In genomic region chr10:100529473-100530298, GRCh38 we compare ENCODE assay signal across 8 cellular contexts. TPM values are rescaled to one million over a fixed set of nuclear protein-coding genes. Genes with fewer than 3 reads are reported as not detected.
DNase-seq lines count a peak whose midpoint lies in the region; ATAC-seq and TF ChIP-seq lines count a peak whose summit lies in the region.

NDUFB8 (minus strand) TSS chr10:100529871; CDS start chr10:100529851, 20 bp downstream.

- peak within 1 kb of the TSS; percentile 96 to 100 (median 99) for H3K4me3 Mint-ChIP-seq in CD4-positive, CD25-positive, alpha-beta regulatory T cell
- H3K4me3 Mint-ChIP-seq in nephron = peak within 1 kb of the TSS; percentile 99 to 100 (median 99)

- peaks cover 27% of the 10 kb centered on the region for H3K36me3 ChIP-seq in CD4-positive, CD25-positive, alpha-beta regulatory T cell (ENCODE audit: control insufficient read depth, insufficient read depth, low read length)
- peaks cover 7% of the 10 kb centered on the region; the same call in 1 of the 2 replicates for H3K36me3 ChIP-seq in MM.1S (replicated peaks; ENCODE audit: insufficient read depth, low read length)

- no peaks in the 10 kb centered on the region for H3K9me3 ChIP-seq in CD4-positive, CD25-positive, alpha-beta regulatory T cell (ENCODE audit: control insufficient read depth in 2 of 2, low read length in 2 of 2)
- H3K9me3 ChIP-seq in MM.1S (replicated peaks; ENCODE audit: insufficient read depth, low read length) = no peaks in the 10 kb centered on the region

- H3K27ac Mint-ChIP-seq in CD4-positive, CD25-positive, alpha-beta regulatory T cell = peak within 1 kb of the TSS; percentile 90 to 100 (median 100)
- H3K27ac Mint-ChIP-seq in nephron = peak within 1 kb of the TSS; percentile 83 to 96 (median 95)

- H2AFZ ChIP-seq in MM.1S (ENCODE audit: low read length) = peak within 1 kb of the TSS; percentile 96

- H3F3A ChIP-seq in MM.1S (ENCODE audit: insufficient read depth, low read length) = peaks cover 19% of the 10 kb centered on the region

- peaks cover 20% of the 10 kb centered on the region for H3K36me3 Mint-ChIP-seq in CD4-positive, CD25-positive, alpha-beta regulatory T cell
- H3K36me3 Mint-ChIP-seq in nephron (ENCODE audit: low read depth) = peaks cover 23% of the 10 kb centered on the region

- H3K4me2 ChIP-seq in MM.1S (ENCODE audit: low read depth, low read length) = peak within 1 kb of the TSS; percentile 97

- H3K79me2 ChIP-seq in MM.1S (ENCODE audit: low read length) = peaks cover 41% of the 10 kb centered on the region

- H3K27me3 Mint-ChIP-seq in CD4-positive, CD25-positive, alpha-beta regulatory T cell = no peaks in the 10 kb centered on the region
- H3K27me3 Mint-ChIP-seq in nephron (ENCODE audit: low read depth) = no peaks in the 10 kb centered on the region

- peak; percentile 76 to 91 (median 86) for DNase-seq in CD4-positive, CD25-positive, alpha-beta regulatory T cell
- DNase-seq in MM.1S (peak; percentile 82), SIG-M5 (lab: John Stamatoyannopoulos, UW) (peak; percentile 4), fibroblast of pulmonary artery (ENCODE audit: low read depth) (peak; percentile 86)
- DNase-seq in activated effector memory CD4-positive, alpha-beta T cell treated with Interleukin-2 at 50 U/mL for 16 hours = peak; percentile 78
- DNase-seq in stimulated activated naive CD8-positive, alpha-beta T cell treated with anti-CD3 and anti-CD28 coated beads, Interleukin-15, Interleukin-2, amounts not matched to agents 100 U/mL and 50 U/mL, for 24 hours = peak; percentile 92

- peak within 1 kb of the TSS; percentile 77 for H3K27ac ChIP-seq in CD4-positive, CD25-positive, alpha-beta regulatory T cell (ENCODE audit: insufficient read depth, low read length, poor library complexity, severe bottlenecking)
- H3K27ac ChIP-seq in MM.1S (ENCODE audit: low read length) = peak within 1 kb of the TSS; percentile 54; the same call in 1 of the 2 replicates

- peaks cover 29% of the 10 kb centered on the region for H3K4me1 ChIP-seq in CD4-positive, CD25-positive, alpha-beta regulatory T cell (ENCODE audit: control insufficient read depth, insufficient read depth, low read length, poor library complexity, severe bottlenecking)
- H3K4me1 ChIP-seq in MM.1S (ENCODE audit: low read length) = peaks cover 34% of the 10 kb centered on the region

- H3K4me3 ChIP-seq in CD4-positive, CD25-positive, alpha-beta regulatory T cell (ENCODE audit: low read depth, low read length) = peak within 1 kb of the TSS; percentile 97
- H3K4me3 ChIP-seq in MM.1S (ENCODE audit: low read length) (peak within 1 kb of the TSS; percentile 99), fibroblast of pulmonary artery (replicated peaks; ENCODE audit: low read depth, low read length) (peak within 1 kb of the TSS; percentile 99)

- H3K9me2 ChIP-seq in MM.1S (replicated peaks; ENCODE audit: insufficient read depth, low read length) = no peaks in the 10 kb centered on the region

- peak; percentile 73 to 79 for ATAC-seq in CD4-positive, CD25-positive, alpha-beta regulatory T cell (ENCODE audit: low read depth in 2 of 2)
- peak; percentile 63 for ATAC-seq in GM21390 (IDR thresholded peaks at IDR 0.05; ENCODE audit: unreplicated experiment)
- peak; percentile 77 for ATAC-seq in stimulated activated naive CD8-positive, alpha-beta T cell treated with anti-CD3 and anti-CD28 coated beads, Interleukin-15, Interleukin-2, amounts not matched to agents 100 U/mL and 50 U/mL, for 24 hours

- H3K4me1 Mint-ChIP-seq in CD4-positive, CD25-positive, alpha-beta regulatory T cell = peaks cover 13 to 49% (median 38%) of the 10 kb centered on the region in 4 donors
- peaks cover 16% of the 10 kb centered on the region for H3K4me1 Mint-ChIP-seq in nephron

- peak within 1 kb of the TSS; percentile 94 for H3K9ac ChIP-seq in MM.1S (ENCODE audit: low read length)

- no peaks in the 10 kb centered on the region for H3K9me3 Mint-ChIP-seq in CD4-positive, CD25-positive, alpha-beta regulatory T cell
- no peaks in the 10 kb centered on the region for H3K9me3 Mint-ChIP-seq in nephron

- TF ChIP-seq CTCF in MM.1S (IDR thresholded peaks at IDR 0.05; ENCODE audit: low read length) = no peak
- TF ChIP-seq CTCF in fibroblast of pulmonary artery (IDR thresholded peaks at IDR 0.05; ENCODE audit: low read length, missing control alignments) = no peak
- no peak for TF ChIP-seq CTCF in nephron (IDR thresholded peaks at IDR 0.05; ENCODE audit: unreplicated experiment in 3 of 3)

- no peaks in the 10 kb centered on the region for H4K20me1 ChIP-seq in MM.1S (ENCODE audit: insufficient read depth, low read length)

- H3K27me3 ChIP-seq in CD4-positive, CD25-positive, alpha-beta regulatory T cell (ENCODE audit: control insufficient read depth, insufficient read depth, low read length) = no peaks in the 10 kb centered on the region
- H3K27me3 ChIP-seq in MM.1S (replicated peaks; ENCODE audit: insufficient read depth, low read length) = no peaks in the 10 kb centered on the region

RNA-seq across cellular contexts. Expression of gene NDUFB8, which starts in this region (rescaled TPM):
- 183 TPM for total RNA-seq in CD4-positive, CD25-positive, alpha-beta regulatory T cell
- 100 to 1,000 TPM; 517 to 714 (median 622) TPM for polyA plus RNA-seq in CD4-positive, CD25-positive, alpha-beta regulatory T cell

Comparison
In these comparisons a context has a peak if more than half of its experiments do, and no peak if none do; other contexts are left out.
1. Peak in every context shown above with its lines: DNase-seq, ATAC-seq, H3K4me3 ChIP-seq and H3K27ac ChIP-seq.
2. DNase-seq: peak in every context shown above with its lines; median percentile 92 in stimulated activated naive CD8-positive, alpha-beta T cell treated with anti-CD3 and anti-CD28 coated beads, Interleukin-15, Interleukin-2, amounts not matched to agents 100 U/mL and 50 U/mL, for 24 hours; 86 in CD4-positive, CD25-positive, alpha-beta regulatory T cell; 86 in fibroblast of pulmonary artery; 82 in MM.1S; 78 in activated effector memory CD4-positive, alpha-beta T cell treated with Interleukin-2 at 50 U/mL for 16 hours; 4 in SIG-M5.